14 cellular contexts compared by ENCODE assay signal in the genomic region with DNA sequence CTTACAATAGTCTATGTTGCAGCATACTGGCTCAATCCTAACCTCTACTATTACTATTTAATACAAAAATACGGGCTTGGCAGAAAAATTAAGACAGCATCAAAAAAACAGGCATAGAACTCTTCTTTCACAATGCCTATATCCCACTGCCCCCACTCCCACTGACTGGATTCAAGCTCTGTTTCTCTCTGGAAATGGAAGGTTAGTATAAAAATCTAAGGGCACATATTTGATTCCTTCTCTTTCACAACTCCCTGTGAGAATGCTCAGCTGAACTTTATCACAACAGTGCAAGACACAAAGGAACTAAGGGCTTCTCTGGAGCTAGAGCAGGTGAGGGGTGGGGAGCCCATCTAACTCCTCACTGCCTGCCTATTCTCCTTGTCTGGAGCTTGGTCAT.
A peak's percentile ranks its signal among the peaks of the same experiment; 100 is the strongest.
DNase-seq lines count a peak whose midpoint lies in the region; FAIRE-seq and TF ChIP-seq lines count a peak whose summit lies in the region.
"Had no signal": no experiment of that assay in that cellular context is flagged by ENCODE, and none has a peak within 500 bp of the region (broad histone marks: within the 10 kb centered on the region; RNA-seq: fewer than 3 reads in every experiment).

No MANE protein-coding gene starts in this region.

- H3K27me3 ChIP-seq in PC-9 (ENCODE audit: insufficient read depth, low read depth) (no peaks in the 10 kb centered on the region), H1 (replicated peaks in 1 of 4; ENCODE audit: control insufficient read depth in 3 of 4, extremely low read depth in 1 of 4, insufficient read depth in 3 of 4, low read length in 3 of 4) (no peaks in the 10 kb centered on the region), osteoblast (ENCODE audit: insufficient read depth, low read length) (no peaks in the 10 kb centered on the region)

- H3K9me3 ChIP-seq in PC-9 (ENCODE audit: insufficient read depth, low read depth) (no peaks in the 10 kb centered on the region), H1 (ENCODE audit: insufficient read depth in 2 of 2, low read depth in 1 of 2, low read length in 1 of 2) (peaks cover 0 to 4% of the 10 kb centered on the region in 2 experiments; a peak in 1 of 4 replicates), osteoblast (ENCODE audit: low read depth, low read length) (no peaks in the 10 kb centered on the region)
- H3K9me3 ChIP-seq: A549, Caco-2 had no signal

- H2AK5ac ChIP-seq in H1 (ENCODE audit: low read depth, low read length): no peak overlapping the region

- no TSS peak for BruUV-seq in PC-9 (replicated peaks; lab: Mats Ljungman, UMichigan)

- H3K36me3 ChIP-seq in PC-9 (ENCODE audit: low read depth) (no peaks in the 10 kb centered on the region), H1 (ENCODE audit: control insufficient read depth in 2 of 4, insufficient read depth in 4 of 4, low read length in 3 of 4) (no peaks in the 10 kb centered on the region), osteoblast (ENCODE audit: insufficient read depth, low read length) (no peaks in the 10 kb centered on the region)

- no peaks in the 10 kb centered on the region for H3K9me2 ChIP-seq in PC-9 (ENCODE audit: insufficient read depth)

- no peak overlapping the region for H2BK5ac ChIP-seq in H1 (ENCODE audit: low read depth, low read length)

- H3K4ac ChIP-seq in H1 (replicated peaks; ENCODE audit: insufficient read length, low read depth, low read length): no peak overlapping the region

- H2BK20ac ChIP-seq in H1 (ENCODE audit: low read length): no peak overlapping the region

- H3K4me1 ChIP-seq in PC-9 (replicated peaks; ENCODE audit: insufficient read depth) (no peaks in the 10 kb centered on the region), H1 (replicated peaks in 1 of 4; ENCODE audit: control insufficient read depth in 3 of 4, insufficient read depth in 4 of 4, low read length in 3 of 4) (no peaks in the 10 kb centered on the region), osteoblast (ENCODE audit: insufficient read depth, low read length) (peaks cover 27% of the 10 kb centered on the region)
- H3K4me1 ChIP-seq: A549, Caco-2 had no signal

- H3K27ac ChIP-seq in PC-9 (no peak overlapping the region), H1 (ENCODE audit: low read depth, low read length) (no peak overlapping the region), osteoblast (ENCODE audit: low read depth, low read length) (no peak overlapping the region)
- H3K27ac ChIP-seq: A549 had no signal

- no peak overlapping the region for H3K18ac ChIP-seq in H1 (ENCODE audit: extremely low read depth, low read length)

- no peak for TF ChIP-seq POLR2A in H1 (IDR thresholded peaks at IDR 0.05; ENCODE audit: control extremely low read depth in 1 of 2, low read depth in 2 of 2, low read length in 2 of 2)

- intact Hi-C loops in PC-9 (cut with micrococcal nuclease; ENCODE audit: unreplicated experiment): no loop called here

- H2BK15ac ChIP-seq in H1 (ENCODE audit: low read length): no peak overlapping the region

- no peak for TF ChIP-seq RAD21 in H1 (IDR thresholded peaks at IDR 0.05 in 1 of 2, conservative IDR thresholded peaks at IDR 0.05 in 1 of 2; ENCODE audit: low read depth in 2 of 2, low read length in 2 of 2)

- no peak overlapping the region for H2BK120ac ChIP-seq in H1 (replicated peaks; ENCODE audit: low read depth, low read length)

- H4K91ac ChIP-seq in H1 (replicated peaks; ENCODE audit: insufficient read length, low read length): no peak overlapping the region

- H3F3A ChIP-seq in PC-9 (ENCODE audit: insufficient read depth, low read depth): no peaks in the 10 kb centered on the region

- no peak overlapping the region for H4K8ac ChIP-seq in H1 (ENCODE audit: extremely low read depth, insufficient read depth, low read length)

- FAIRE-seq in H1 (lab: Jason Lieb, UNC): no peak
- FAIRE-seq: A549 had no signal

- WGBS in H1 (ENCODE audit: extremely low coverage in 1 of 2, insufficient coverage in 1 of 2, insufficient read length in 1 of 2, insufficient replicate concordance in 2 of 2, low coverage in 1 of 2, low lambda C conversion rate in 2 of 2, missing lambda C conversion rate in 1 of 2), 2 experiments: 90% methylated on average over 1 of the region's 1 CpG; no CpG with 5 or more reads in 1 of the 2 experiments

- TF ChIP-seq EP300 in H1 (IDR thresholded peaks at IDR 0.05; ENCODE audit: borderline replicate concordance in 1 of 2, low read depth in 2 of 2, low read length in 2 of 2): no peak

- CTCF ChIA-PET in PC-9 (lab: Charles Lee) (no interaction called here), H1 (lab: Charles Lee; ENCODE audit: partially characterized antibody) (interaction anchor here (1.1 to 1.3 kb wide), 2 partner anchors 33 to 149 kb away, joined by 3 read pairs; no protein-coding TSS in a partner anchor)

- H3K23ac ChIP-seq in H1 (ENCODE audit: insufficient read length): no peak overlapping the region

- no peaks in the 10 kb centered on the region for H3K23me2 ChIP-seq in H1 (ENCODE audit: low read depth, low read length)

- no peak overlapping the region for H3K56ac ChIP-seq in H1 (replicated peaks; ENCODE audit: insufficient read length, low read depth, low read length)

- TF ChIP-seq CTCF in PC-9 (conservative IDR thresholded peaks at IDR 0.05) (no peak), H1 (IDR thresholded peaks at IDR 0.05; ENCODE audit: control extremely low read depth in 1 of 3, insufficient read depth in 1 of 3, low read depth in 1 of 3, low read length in 3 of 3) (no peak), osteoblast (IDR thresholded peaks at IDR 0.05; ENCODE audit: extremely low read depth, low read depth, low read length) (no peak)

- H2AFZ ChIP-seq in PC-9: peak overlapping the region; percentile 62; the same call in 1 of the 2 replicates
- H2AFZ ChIP-seq in H1 (ENCODE audit: low read length): no peak overlapping the region
- peak overlapping the region; percentile 36 for H2AFZ ChIP-seq in osteoblast (ENCODE audit: low read length)

- H3K4me3 ChIP-seq in PC-9 (no peak overlapping the region), H1 (ENCODE audit: extremely low read depth in 1 of 4, insufficient read depth in 2 of 4, low read depth in 3 of 4, low read length in 4 of 4) (no peak overlapping the region), osteoblast (ENCODE audit: insufficient read depth, low read length) (no peak overlapping the region)
- H3K4me3 ChIP-seq: A549 had no signal

- H3K4me2 ChIP-seq in PC-9 (no peak overlapping the region), H1 (ENCODE audit: insufficient read depth in 1 of 2, low read depth in 2 of 2, low read length in 2 of 2) (no peak overlapping the region), osteoblast (ENCODE audit: insufficient read depth, low read length) (no peak overlapping the region)
- H3K4me2 ChIP-seq: A549 had no signal

- POLR2A ChIA-PET in PC-9 (lab: Charles Lee; ENCODE audit: unreplicated experiment): no interaction called here
- POLR2A ChIA-PET in H1 (lab: Charles Lee; ENCODE audit: partially characterized antibody): no interaction called here

- DNase-seq in PC-9: no peak
- no peak for DNase-seq in H1 (ENCODE audit: low read depth in 1 of 2, low spot score in 2 of 2)
- DNase-seq in osteoblast (ENCODE audit: insufficient read length, low spot score, missing footprints): no peak
- DNase-seq in activated effector memory CD4-positive, alpha-beta T cell treated with Interleukin-2 at 50 U/mL for 16 hours: no peak
- no peak for DNase-seq in activated gamma-delta T cell treated with Interleukin-2 at 50 U/mL for 16 hours
- no peak for DNase-seq in NCI-H526 (lab: John Stamatoyannopoulos, UW)
- no peak for DNase-seq in COLO668 (lab: John Stamatoyannopoulos, UW; ENCODE audit: unreplicated experiment)
- DNase-seq: Caco-2; CD8-positive, alpha-beta T cell; DND-41; GF-D8; HCEC 1CT; HFFc6 had no signal

- no peak overlapping the region for H3K9ac ChIP-seq in H1 (replicated peaks in 1 of 4; ENCODE audit: extremely low read depth in 1 of 4, low read depth in 3 of 4, low read length in 3 of 4)

- no peak overlapping the region for H4K5ac ChIP-seq in H1 (ENCODE audit: insufficient read length, low read depth, low read length)

- peak overlapping the region; percentile 93 for H3K14ac ChIP-seq in H1 (ENCODE audit: insufficient read length)

- H4K20me1 ChIP-seq in PC-9 (ENCODE audit: insufficient read depth) (no peaks in the 10 kb centered on the region), H1 (replicated peaks in 1 of 2; ENCODE audit: control insufficient read depth in 1 of 2, insufficient read depth in 2 of 2, low read length in 2 of 2) (no peaks in the 10 kb centered on the region), osteoblast (ENCODE audit: insufficient read depth, low read length) (no peaks in the 10 kb centered on the region)

- no peaks in the 10 kb centered on the region for H3K79me1 ChIP-seq in H1 (ENCODE audit: low read depth, low read length)

- H2BK12ac ChIP-seq in H1 (ENCODE audit: low read depth, low read length): no peak overlapping the region

- H3K79me2 ChIP-seq in PC-9 (ENCODE audit: low read depth) (no peaks in the 10 kb centered on the region), H1 (ENCODE audit: control insufficient read depth in 1 of 2, insufficient read depth in 2 of 2, low read length in 2 of 2) (no peaks in the 10 kb centered on the region), osteoblast (ENCODE audit: insufficient read depth, low read length) (no peaks in the 10 kb centered on the region)

TF ChIP-seq in H1, 55 proteins besides CTCF, POLR2A, EP300 and RAD21:
- TF ChIP-seq SIX5 (IDR thresholded peaks at IDR 0.05; ENCODE audit: low read depth, low read length) (no peak), BRCA1 (IDR thresholded peaks at IDR 0.05; ENCODE audit: low read depth, low read length) (no peak), JUN (IDR thresholded peaks at IDR 0.05; ENCODE audit: low read depth, low read length) (no peak), POU5F1 (IDR thresholded peaks at IDR 0.05; ENCODE audit: low read depth, low read length) (no peak), HDAC6 (IDR thresholded peaks at IDR 0.05; ENCODE audit: low read depth, low read length) (no peak), SIRT6 (IDR thresholded peaks at IDR 0.05; ENCODE audit: low read length) (no peak), EGR1 (IDR thresholded peaks at IDR 0.05; ENCODE audit: borderline replicate concordance, low read depth, low read length) (no peak), TAF1 (IDR thresholded peaks at IDR 0.05; ENCODE audit: low read depth, low read length) (no peak), CTBP2 (IDR thresholded peaks at IDR 0.05; ENCODE audit: borderline replicate concordance, insufficient read depth, insufficient read length, low read length) (no peak), JUND (IDR thresholded peaks at IDR 0.05; ENCODE audit: low read length) (no peak), FOSL1 (IDR thresholded peaks at IDR 0.05; ENCODE audit: insufficient read depth, low read depth, low read length) (no peak), TCF12 (IDR thresholded peaks at IDR 0.05; ENCODE audit: low read depth, low read length) (no peak), KDM1A (IDR thresholded peaks at IDR 0.05; ENCODE audit: borderline replicate concordance, low read length) (no peak), PHF8 (conservative IDR thresholded peaks at IDR 0.05; ENCODE audit: low read depth, low read length) (no peak), RXRA (IDR thresholded peaks at IDR 0.05; ENCODE audit: insufficient read depth, low read depth, low read length) (no peak)
